18 cellular contexts compared by ENCODE assay signal in the genomic region with DNA sequence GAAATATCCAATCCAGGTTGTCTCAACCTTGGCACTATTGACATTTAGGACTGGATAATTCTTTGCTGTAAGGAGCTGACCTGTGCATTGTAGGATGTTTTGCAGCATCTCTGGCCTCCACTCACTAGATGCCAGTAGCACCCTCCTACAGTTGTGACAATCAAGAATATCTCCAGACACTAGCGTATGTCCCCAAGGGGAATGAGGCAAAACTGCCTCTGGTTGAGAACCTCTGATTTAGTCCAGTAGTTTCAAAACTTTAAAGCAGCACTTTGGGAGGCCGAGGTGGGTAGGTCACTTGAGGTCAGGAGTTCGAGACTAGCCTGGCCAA. TPM values are rescaled to one million over a fixed set of nuclear protein-coding genes. Genes with fewer than 3 reads are reported as not detected.
DNase-seq lines count a peak whose midpoint lies in the region; ATAC-seq and TF ChIP-seq lines count a peak whose summit lies in the region.
"Had no signal": no experiment of that assay in that cellular context is flagged by ENCODE, and none has a peak within 500 bp of the region (broad histone marks: within the 10 kb centered on the region; RNA-seq: fewer than 3 reads in every experiment).

No MANE protein-coding gene starts in this region.

- peak overlapping the region; percentile 28; the same call in 1 of the 2 replicates for H3K4me3 ChIP-seq in BLaER1
- H3K4me3 ChIP-seq in left ventricle myocardium inferior, result no peak overlapping the region
- H3K4me3 ChIP-seq: A549, GM12878, GM23248, PC-9 had no signal

- intact Hi-C loops in left ventricle myocardium inferior (cut with micrococcal nuclease), result no loop called here

- no peak for DNase-seq in left ventricle myocardium inferior
- peak in 2 of 49 donors; percentile 55 to 58 for DNase-seq in substantia nigra (lab: John Stamatoyannopoulos, UW)
- DNase-seq in CD1c-positive myeloid dendritic cell (ENCODE audit: extremely low spot score), result no peak
- DNase-seq in islet precursor cell, result no peak
- DNase-seq: CD8-positive, alpha-beta memory T cell; DMS53; EL; GM23248; NCI-H1436; NCI-H2029; NCI-H526; PC-9 had no signal

- H3K4me1 ChIP-seq in BLaER1 (peaks cover 42% of the 10 kb centered on the region), left ventricle myocardium inferior (peaks cover 41% of the 10 kb centered on the region)
- H3K4me1 ChIP-seq: A549 had no signal

- no peak for ATAC-seq in GM18868 (IDR thresholded peaks at IDR 0.05; ENCODE audit: unreplicated experiment)
- ATAC-seq: A549, GM12878 had no signal

- H3K9me3 ChIP-seq in BLaER1 (peaks cover 24% of the 10 kb centered on the region), left ventricle myocardium inferior (replicated peaks) (peaks cover 20% of the 10 kb centered on the region)
- H3K9me3 ChIP-seq: A549 had no signal

- no peak overlapping the region for H3K9ac ChIP-seq in BLaER1
- H3K9ac ChIP-seq: GM23248, KMS-11 had no signal

- H3K27me3 ChIP-seq in BLaER1 (no peaks in the 10 kb centered on the region), left ventricle myocardium inferior (ENCODE audit: low read depth) (no peaks in the 10 kb centered on the region)

- H4K20me1 ChIP-seq in BLaER1, result no peaks in the 10 kb centered on the region

- H3K27ac ChIP-seq in BLaER1 (peak overlapping the region; percentile 69), angular gyrus (ENCODE audit: low read depth, low read length) (peak overlapping the region; percentile 68), left ventricle myocardium inferior (replicated peaks) (peak overlapping the region; percentile 35), substantia nigra (ENCODE audit: low read depth, low read length, poor library complexity, severe bottlenecking) (peak overlapping the region; percentile 84)
- H3K27ac ChIP-seq: A549, GM23248, KMS-11, PC-9 had no signal

- peak overlapping the region; percentile 77 for H3K4me2 ChIP-seq in BLaER1
- H3K4me2 ChIP-seq: A549, KMS-11, PC-9 had no signal

- TF ChIP-seq CTCF in left ventricle myocardium inferior (IDR thresholded peaks at IDR 0.05; ENCODE audit: borderline replicate concordance), result no peak

- H3K36me3 ChIP-seq in BLaER1, result no peaks in the 10 kb centered on the region
- peaks cover 16% of the 10 kb centered on the region for H3K36me3 ChIP-seq in left ventricle myocardium inferior

RNA-seq across cellular contexts. Expression of a gene that starts 48.4 kb away (rescaled TPM):
- total RNA-seq in left ventricle myocardium inferior, result 6.0 TPM

RNA-seq across cellular contexts. Expression of a gene that starts 48.5 kb away (rescaled TPM):
- total RNA-seq in left ventricle myocardium inferior, result 6.7 TPM
